1 cellular context compared by ENCODE assay signal in genomic region chr6:87589693-87590416, GRCh38.
TF ChIP-seq lines count a peak whose summit lies in the region.

Gene ORC3, plus strand, starts transcription at chr6:87590135. Its CDS starts 34 bp downstream, at chr6:87590169.
Gene RARS2, minus strand, starts transcription at chr6:87589987. Its CDS starts 30 bp downstream, at chr6:87589957.

TF ChIP-seq in HepG2, 621 proteins besides CTCF, POLR2A, EP300 and RAD21 (continued from another document and continues in another):
- TF ChIP-seq, protein P1, sequence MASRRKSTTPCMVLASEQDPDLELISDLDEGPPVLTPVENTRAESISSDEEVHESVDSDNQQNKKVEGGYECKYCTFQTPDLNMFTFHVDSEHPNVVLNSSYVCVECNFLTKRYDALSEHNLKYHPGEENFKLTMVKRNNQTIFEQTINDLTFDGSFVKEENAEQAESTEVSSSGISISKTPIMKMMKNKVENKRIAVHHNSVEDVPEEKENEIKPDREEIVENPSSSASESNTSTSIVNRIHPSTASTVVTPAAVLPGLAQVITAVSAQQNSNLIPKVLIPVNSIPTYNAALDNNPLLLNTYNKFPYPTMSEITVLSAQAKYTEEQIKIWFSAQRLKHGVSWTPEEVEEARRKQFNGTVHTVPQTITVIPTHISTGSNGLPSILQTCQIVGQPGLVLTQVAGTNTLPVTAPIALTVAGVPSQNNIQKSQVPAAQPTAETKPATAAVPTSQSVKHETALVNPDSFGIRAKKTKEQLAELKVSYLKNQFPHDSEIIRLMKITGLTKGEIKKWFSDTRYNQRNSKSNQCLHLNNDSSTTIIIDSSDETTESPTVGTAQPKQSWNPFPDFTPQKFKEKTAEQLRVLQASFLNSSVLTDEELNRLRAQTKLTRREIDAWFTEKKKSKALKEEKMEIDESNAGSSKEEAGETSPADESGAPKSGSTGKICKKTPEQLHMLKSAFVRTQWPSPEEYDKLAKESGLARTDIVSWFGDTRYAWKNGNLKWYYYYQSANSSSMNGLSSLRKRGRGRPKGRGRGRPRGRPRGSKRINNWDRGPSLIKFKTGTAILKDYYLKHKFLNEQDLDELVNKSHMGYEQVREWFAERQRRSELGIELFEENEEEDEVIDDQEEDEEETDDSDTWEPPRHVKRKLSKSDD (CRISPR knock-in tag; IDR thresholded peaks at IDR 0.05; ENCODE audit: low read depth) = peak; percentile 28
- TF ChIP-seq ZSCAN9 (CRISPR knock-in tag; IDR thresholded peaks at IDR 0.05; ENCODE audit: borderline replicate concordance) (0 out of 2 replicates have a peak, but pooled peaks have one; percentile 16), ZNF34 (CRISPR knock-in tag; IDR thresholded peaks at IDR 0.05; ENCODE audit: borderline replicate concordance) (no peak), HOXA5 (CRISPR knock-in tag; IDR thresholded peaks at IDR 0.05) (peak; percentile 84), GATAD1 (CRISPR knock-in tag; IDR thresholded peaks at IDR 0.05) (peak; percentile 96), ZNF615 (CRISPR knock-in tag; IDR thresholded peaks at IDR 0.05; ENCODE audit: borderline replicate concordance) (no peak), KLF12 (CRISPR knock-in tag; IDR thresholded peaks at IDR 0.05; ENCODE audit: borderline replicate concordance) (peak; percentile 64; the same call in 1 of the 2 replicates), ZNF33A (CRISPR knock-in tag; IDR thresholded peaks at IDR 0.05; ENCODE audit: borderline replicate concordance) (no peak), SIX1 (CRISPR knock-in tag; IDR thresholded peaks at IDR 0.05; ENCODE audit: borderline replicate concordance) (0 out of 2 replicates have a peak, but pooled peaks have one; percentile 20), FOXA1 (IDR thresholded peaks at IDR 0.05) (no peak), FOXA1 (CRISPR knock-in tag; IDR thresholded peaks at IDR 0.05) (peak; percentile 50), GPBP1L1 (CRISPR knock-in tag; IDR thresholded peaks at IDR 0.05) (no peak), GTF2F1 (IDR thresholded peaks at IDR 0.05; ENCODE audit: low read length) (no peak), KLF9 (CRISPR knock-in tag; IDR thresholded peaks at IDR 0.05; ENCODE audit: low read depth) (0 out of 2 replicates have a peak, but pooled peaks have one; percentile 56), CBX5 (CRISPR knock-in tag; IDR thresholded peaks at IDR 0.05; ENCODE audit: borderline replicate concordance) (peak; percentile 93; the same call in 1 of the 2 replicates), SP1 (IDR thresholded peaks at IDR 0.05) (no peak), SP1 (CRISPR knock-in tag; IDR thresholded peaks at IDR 0.05) (peak; percentile 78), HDAC6 (IDR thresholded peaks at IDR 0.05; ENCODE audit: low read depth, low read length) (no peak), CREM (IDR thresholded peaks at IDR 0.05) (peak; percentile 78), CREM (CRISPR knock-in tag; IDR thresholded peaks at IDR 0.05) (no peak), NR1H2 (CRISPR knock-in tag; IDR thresholded peaks at IDR 0.05; ENCODE audit: borderline replicate concordance, low read depth) (no peak), KAT7 (CRISPR knock-in tag; IDR thresholded peaks at IDR 0.05; ENCODE audit: borderline replicate concordance) (peak; percentile 94), SMC3 (IDR thresholded peaks at IDR 0.05; ENCODE audit: low read length) (no peak), MIER3 (CRISPR knock-in tag; IDR thresholded peaks at IDR 0.05; ENCODE audit: borderline replicate concordance) (peak; percentile 91), SRSF4 (IDR thresholded peaks at IDR 0.05; ENCODE audit: low read depth, low read length, poor library complexity, severe bottlenecking) (no peak), ZBTB2 (CRISPR knock-in tag; IDR thresholded peaks at IDR 0.05; ENCODE audit: low read depth) (peak; percentile 59; the same call in 1 of the 2 replicates), ZNF12 (CRISPR knock-in tag; IDR thresholded peaks at IDR 0.05) (no peak), TFAP4 (IDR thresholded peaks at IDR 0.05; ENCODE audit: borderline replicate concordance, low read depth) (peak; percentile 61; the same call in 1 of the 2 replicates), SYNCRIP (IDR thresholded peaks at IDR 0.05; ENCODE audit: insufficient read depth, low read depth, low read length) (no peak), ZSCAN30 (CRISPR knock-in tag; IDR thresholded peaks at IDR 0.05) (no peak), TBX3 (IDR thresholded peaks at IDR 0.05; ENCODE audit: borderline replicate concordance) (no peak), ZNF256 (CRISPR knock-in tag; conservative IDR thresholded peaks at IDR 0.05) (no peak), RFX1 (IDR thresholded peaks at IDR 0.05) (no peak), ZNF496 (CRISPR knock-in tag; IDR thresholded peaks at IDR 0.05; ENCODE audit: insufficient replicate concordance) (no peak), ZBTB33 (CRISPR knock-in tag; IDR thresholded peaks at IDR 0.05) (0 out of 2 replicates have a peak, but pooled peaks have one; percentile 47), SUZ12 (IDR thresholded peaks at IDR 0.05; ENCODE audit: low read depth, low read length) (no peak), CREB1 (IDR thresholded peaks at IDR 0.05) (peak; percentile 66), CREB1 (CRISPR knock-in tag; IDR thresholded peaks at IDR 0.05) (peak; percentile 90), SP140L (CRISPR knock-in tag; IDR thresholded peaks at IDR 0.05; ENCODE audit: borderline replicate concordance) (no peak), ZNF460 (CRISPR knock-in tag; IDR thresholded peaks at IDR 0.05; ENCODE audit: borderline replicate concordance) (no peak), RNF2 (conservative IDR thresholded peaks at IDR 0.05; ENCODE audit: low read depth) (no peak), ZNF619 (CRISPR knock-in tag; IDR thresholded peaks at IDR 0.05) (no peak; the same call in none of the 2 replicates)
- TF ChIP-seq, protein P2, sequence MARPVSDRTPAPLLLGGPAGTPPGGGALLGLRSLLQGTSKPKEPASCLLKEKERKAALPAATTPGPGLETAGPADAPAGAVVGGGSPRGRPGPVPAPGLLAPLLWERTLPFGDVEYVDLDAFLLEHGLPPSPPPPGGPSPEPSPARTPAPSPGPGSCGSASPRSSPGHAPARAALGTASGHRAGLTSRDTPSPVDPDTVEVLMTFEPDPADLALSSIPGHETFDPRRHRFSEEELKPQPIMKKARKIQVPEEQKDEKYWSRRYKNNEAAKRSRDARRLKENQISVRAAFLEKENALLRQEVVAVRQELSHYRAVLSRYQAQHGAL (CRISPR knock-in tag; IDR thresholded peaks at IDR 0.05; ENCODE audit: not compliant biosample characterization) = no peak
- TF ChIP-seq, protein P3, sequence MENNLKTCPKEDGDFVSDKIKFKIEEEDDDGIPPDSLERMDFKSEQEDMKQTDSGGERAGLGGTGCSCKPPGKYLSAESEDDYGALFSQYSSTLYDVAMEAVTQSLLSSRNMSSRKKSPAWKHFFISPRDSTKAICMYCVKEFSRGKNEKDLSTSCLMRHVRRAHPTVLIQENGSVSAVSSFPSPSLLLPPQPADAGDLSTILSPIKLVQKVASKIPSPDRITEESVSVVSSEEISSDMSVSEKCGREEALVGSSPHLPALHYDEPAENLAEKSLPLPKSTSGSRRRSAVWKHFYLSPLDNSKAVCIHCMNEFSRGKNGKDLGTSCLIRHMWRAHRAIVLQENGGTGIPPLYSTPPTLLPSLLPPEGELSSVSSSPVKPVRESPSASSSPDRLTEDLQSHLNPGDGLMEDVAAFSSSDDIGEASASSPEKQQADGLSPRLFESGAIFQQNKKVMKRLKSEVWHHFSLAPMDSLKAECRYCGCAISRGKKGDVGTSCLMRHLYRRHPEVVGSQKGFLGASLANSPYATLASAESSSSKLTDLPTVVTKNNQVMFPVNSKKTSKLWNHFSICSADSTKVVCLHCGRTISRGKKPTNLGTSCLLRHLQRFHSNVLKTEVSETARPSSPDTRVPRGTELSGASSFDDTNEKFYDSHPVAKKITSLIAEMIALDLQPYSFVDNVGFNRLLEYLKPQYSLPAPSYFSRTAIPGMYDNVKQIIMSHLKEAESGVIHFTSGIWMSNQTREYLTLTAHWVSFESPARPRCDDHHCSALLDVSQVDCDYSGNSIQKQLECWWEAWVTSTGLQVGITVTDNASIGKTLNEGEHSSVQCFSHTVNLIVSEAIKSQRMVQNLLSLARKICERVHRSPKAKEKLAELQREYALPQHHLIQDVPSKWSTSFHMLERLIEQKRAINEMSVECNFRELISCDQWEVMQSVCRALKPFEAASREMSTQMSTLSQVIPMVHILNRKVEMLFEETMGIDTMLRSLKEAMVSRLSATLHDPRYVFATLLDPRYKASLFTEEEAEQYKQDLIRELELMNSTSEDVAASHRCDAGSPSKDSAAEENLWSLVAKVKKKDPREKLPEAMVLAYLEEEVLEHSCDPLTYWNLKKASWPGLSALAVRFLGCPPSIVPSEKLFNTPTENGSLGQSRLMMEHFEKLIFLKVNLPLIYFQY (CRISPR knock-in tag; IDR thresholded peaks at IDR 0.05; ENCODE audit: borderline replicate concordance) = peak; percentile 36; the same call in 1 of the 2 replicates
- TF ChIP-seq, protein P4, sequence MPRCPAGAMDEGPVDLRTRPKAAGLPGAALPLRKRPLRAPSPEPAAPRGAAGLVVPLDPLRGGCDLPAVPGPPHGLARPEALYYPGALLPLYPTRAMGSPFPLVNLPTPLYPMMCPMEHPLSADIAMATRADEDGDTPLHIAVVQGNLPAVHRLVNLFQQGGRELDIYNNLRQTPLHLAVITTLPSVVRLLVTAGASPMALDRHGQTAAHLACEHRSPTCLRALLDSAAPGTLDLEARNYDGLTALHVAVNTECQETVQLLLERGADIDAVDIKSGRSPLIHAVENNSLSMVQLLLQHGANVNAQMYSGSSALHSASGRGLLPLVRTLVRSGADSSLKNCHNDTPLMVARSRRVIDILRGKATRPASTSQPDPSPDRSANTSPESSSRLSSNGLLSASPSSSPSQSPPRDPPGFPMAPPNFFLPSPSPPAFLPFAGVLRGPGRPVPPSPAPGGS (CRISPR knock-in tag; IDR thresholded peaks at IDR 0.05) = peak; percentile 62
- TF ChIP-seq, protein P5, sequence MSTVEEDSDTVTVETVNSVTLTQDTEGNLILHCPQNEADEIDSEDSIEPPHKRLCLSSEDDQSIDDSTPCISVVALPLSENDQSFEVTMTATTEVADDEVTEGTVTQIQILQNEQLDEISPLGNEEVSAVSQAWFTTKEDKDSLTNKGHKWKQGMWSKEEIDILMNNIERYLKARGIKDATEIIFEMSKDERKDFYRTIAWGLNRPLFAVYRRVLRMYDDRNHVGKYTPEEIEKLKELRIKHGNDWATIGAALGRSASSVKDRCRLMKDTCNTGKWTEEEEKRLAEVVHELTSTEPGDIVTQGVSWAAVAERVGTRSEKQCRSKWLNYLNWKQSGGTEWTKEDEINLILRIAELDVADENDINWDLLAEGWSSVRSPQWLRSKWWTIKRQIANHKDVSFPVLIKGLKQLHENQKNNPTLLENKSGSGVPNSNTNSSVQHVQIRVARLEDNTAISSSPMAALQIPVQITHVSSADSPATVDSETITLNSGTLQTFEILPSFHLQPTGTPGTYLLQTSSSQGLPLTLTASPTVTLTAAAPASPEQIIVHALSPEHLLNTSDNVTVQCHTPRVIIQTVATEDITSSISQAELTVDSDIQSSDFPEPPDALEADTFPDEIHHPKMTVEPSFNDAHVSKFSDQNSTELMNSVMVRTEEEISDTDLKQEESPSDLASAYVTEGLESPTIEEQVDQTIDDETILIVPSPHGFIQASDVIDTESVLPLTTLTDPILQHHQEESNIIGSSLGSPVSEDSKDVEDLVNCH (CRISPR knock-in tag; IDR thresholded peaks at IDR 0.05) = no peak
